Comparison of ENCODE assay signal across 16 cellular contexts in the genomic region with DNA sequence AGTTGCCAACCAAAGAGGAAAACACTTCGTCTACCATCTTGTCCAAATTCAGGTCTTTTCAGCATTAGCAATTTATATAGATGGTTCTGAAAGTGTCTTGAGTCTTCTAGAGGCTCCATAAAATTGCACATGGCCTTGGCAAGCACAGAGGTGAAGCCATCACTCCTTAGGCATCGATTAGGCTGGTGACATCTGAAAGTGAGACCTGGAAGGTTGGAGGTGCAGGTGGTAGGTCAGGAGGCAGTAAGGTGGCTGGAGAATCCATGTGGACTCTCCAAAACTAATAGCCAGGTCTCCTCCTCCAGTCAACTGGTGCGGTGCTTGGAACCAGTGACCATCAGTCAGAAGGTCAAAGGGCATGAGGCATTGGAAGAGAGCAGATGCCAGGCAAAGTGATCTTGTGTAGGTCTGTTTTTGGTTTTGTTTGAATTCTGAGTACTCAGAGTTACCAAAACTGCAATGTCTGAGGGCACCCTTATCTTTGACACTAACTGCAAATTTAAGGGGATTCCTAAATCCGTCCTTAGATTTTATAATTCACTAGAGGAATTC. TPM values are rescaled to one million over a fixed set of nuclear protein-coding genes. Genes with fewer than 3 reads are reported as not detected.
DNase-seq lines count a peak whose midpoint lies in the region; ATAC-seq and TF ChIP-seq lines count a peak whose summit lies in the region.
"Had no signal": no experiment of that assay in that cellular context is flagged by ENCODE, and none has a peak within 500 bp of the region (broad histone marks: within the 10 kb centered on the region; RNA-seq: fewer than 3 reads in every experiment).

No MANE protein-coding gene starts in this region.

- H3K4me1 Mint-ChIP-seq in endothelial cell (ENCODE audit: unreplicated experiment), result no peaks in the 10 kb centered on the region
- no peaks in the 10 kb centered on the region for H3K4me1 Mint-ChIP-seq in neural crest cell
- H3K4me1 Mint-ChIP-seq in T-helper 17 cell, result peaks cover 3% of the 10 kb centered on the region
- H3K4me1 Mint-ChIP-seq in CD8-positive, alpha-beta T cell (ENCODE audit: low read depth), result no peaks in the 10 kb centered on the region
- H3K4me1 Mint-ChIP-seq: CD4-positive, CD25-positive, alpha-beta regulatory T cell had no signal

- H3K27me3 ChIP-seq in heart right ventricle (no peaks in the 10 kb centered on the region), right cardiac atrium (ENCODE audit: control insufficient read depth, insufficient read depth) (no peaks in the 10 kb centered on the region)
- H3K27me3 ChIP-seq in CD8-positive, alpha-beta T cell (ENCODE audit: insufficient read depth, low read length), result no peaks in the 10 kb centered on the region
- H3K27me3 ChIP-seq: BLaER1 had no signal

- H3K9me3 ChIP-seq in heart right ventricle, result peaks cover 0 to 9% (median 0%) of the 10 kb centered on the region in 11 donors
- no peaks in the 10 kb centered on the region for H3K9me3 ChIP-seq in right cardiac atrium (ENCODE audit: control insufficient read depth, low read length)
- no peaks in the 10 kb centered on the region for H3K9me3 ChIP-seq in T-helper 17 cell (ENCODE audit: control insufficient read depth, low read length, poor library complexity, severe bottlenecking)
- H3K9me3 ChIP-seq in CD8-positive, alpha-beta T cell (ENCODE audit: low read length), result no peaks in the 10 kb centered on the region

- H3K4me1 ChIP-seq in heart right ventricle (peaks cover 9 to 27% (median 23%) of the 10 kb centered on the region in 9 donors), right cardiac atrium (ENCODE audit: control insufficient read depth, insufficient read depth, low read length) (peaks cover 12% of the 10 kb centered on the region)
- no peaks in the 10 kb centered on the region for H3K4me1 ChIP-seq in CD8-positive, alpha-beta T cell (ENCODE audit: insufficient read depth, low read length)
- H3K4me1 ChIP-seq: BLaER1 had no signal

- DNase-seq in heart right ventricle, result no peak
- DNase-seq in right cardiac atrium, result no peak
- DNase-seq in endothelial cell (ENCODE audit: low spot score), result no peak
- DNase-seq in neural crest cell (ENCODE audit: low read depth, low spot score), result no peak
- DNase-seq in T-helper 17 cell, result no peak
- DNase-seq in CD8-positive, alpha-beta T cell, result no peak
- DNase-seq: 8988T; AML-193; Calu3; CD4-positive, CD25-positive, alpha-beta regulatory T cell; DMS 273 treated with DMSO at 0.1 percent for 48 hours; GM23248; IMR-90 had no signal

- H3K27ac Mint-ChIP-seq in endothelial cell (ENCODE audit: unreplicated experiment), result peak overlapping the region; percentile 44
- peak overlapping the region; percentile 14 for H3K27ac Mint-ChIP-seq in neural crest cell (ENCODE audit: unreplicated experiment)
- no peak overlapping the region for H3K27ac Mint-ChIP-seq in T-helper 17 cell
- no peak overlapping the region for H3K27ac Mint-ChIP-seq in CD8-positive, alpha-beta T cell
- H3K27ac Mint-ChIP-seq: CD4-positive, CD25-positive, alpha-beta regulatory T cell had no signal

- H3K4me3 ChIP-seq in heart right ventricle (no peak overlapping the region), right cardiac atrium (ENCODE audit: low read length) (no peak overlapping the region)
- H3K4me3 ChIP-seq in CD8-positive, alpha-beta T cell (ENCODE audit: low read depth, low read length), result no peak overlapping the region
- H3K4me3 ChIP-seq: BLaER1, GM23248 had no signal

- H3K4me3 Mint-ChIP-seq in endothelial cell (ENCODE audit: unreplicated experiment), result no peak overlapping the region
- no peak overlapping the region for H3K4me3 Mint-ChIP-seq in neural crest cell
- H3K4me3 Mint-ChIP-seq in T-helper 17 cell, result no peak overlapping the region
- no peak overlapping the region for H3K4me3 Mint-ChIP-seq in CD8-positive, alpha-beta T cell
- H3K4me3 Mint-ChIP-seq: CD4-positive, CD25-positive, alpha-beta regulatory T cell had no signal

- peaks cover 4% of the 10 kb centered on the region for H3K36me3 Mint-ChIP-seq in endothelial cell (ENCODE audit: low read depth, unreplicated experiment)
- H3K36me3 Mint-ChIP-seq in neural crest cell (ENCODE audit: low read depth), result peaks cover 8% of the 10 kb centered on the region
- H3K36me3 Mint-ChIP-seq in T-helper 17 cell (ENCODE audit: low read depth), result no peaks in the 10 kb centered on the region
- no peaks in the 10 kb centered on the region for H3K36me3 Mint-ChIP-seq in CD8-positive, alpha-beta T cell
- H3K36me3 Mint-ChIP-seq: CD4-positive, CD25-positive, alpha-beta regulatory T cell had no signal

- intact Hi-C loops in heart right ventricle (cut with DNase I), result no loop called here
- intact Hi-C loops in right cardiac atrium (cut with DNase I), result no loop called here
- intact Hi-C loops in CD8-positive, alpha-beta T cell (cut with DNase I, micrococcal nuclease), result no loop called here

- H3K9me3 Mint-ChIP-seq in endothelial cell (ENCODE audit: unreplicated experiment), result peaks cover 13% of the 10 kb centered on the region
- H3K9me3 Mint-ChIP-seq in neural crest cell, result peaks cover 18% of the 10 kb centered on the region
- H3K9me3 Mint-ChIP-seq in CD8-positive, alpha-beta T cell, result peaks cover 14% of the 10 kb centered on the region

- H3K27ac ChIP-seq in heart right ventricle, result peak overlapping the region in 7 of 10 donors; percentile 54 to 83 (median 76)
- no peak overlapping the region for H3K27ac ChIP-seq in right cardiac atrium (ENCODE audit: low read length)
- H3K27ac ChIP-seq in CD8-positive, alpha-beta T cell (ENCODE audit: low read depth, low read length), result no peak overlapping the region
- H3K27ac ChIP-seq: BLaER1, GM23248 had no signal

- TF ChIP-seq CTCF in heart right ventricle (IDR thresholded peaks at IDR 0.05) (no peak), endothelial cell (IDR thresholded peaks at IDR 0.05; ENCODE audit: unreplicated experiment) (no peak), neural crest cell (conservative IDR thresholded peaks at IDR 0.05) (no peak)
- TF ChIP-seq CTCF in CD8-positive, alpha-beta T cell (IDR thresholded peaks at IDR 0.05), result no peak

- no peak for ATAC-seq in heart right ventricle
- no peak for ATAC-seq in right cardiac atrium
- ATAC-seq in HG02763 (IDR thresholded peaks at IDR 0.05; ENCODE audit: unreplicated experiment), result no peak
- ATAC-seq in T-helper 17 cell, result no peak
- ATAC-seq in CD8-positive, alpha-beta T cell, result no peak

- no peaks in the 10 kb centered on the region for H3K36me3 ChIP-seq in heart right ventricle
- H3K36me3 ChIP-seq in CD8-positive, alpha-beta T cell (ENCODE audit: insufficient read depth, low read length), result no peaks in the 10 kb centered on the region
- H3K36me3 ChIP-seq: BLaER1 had no signal

- whole genome bisulfite sequencing in heart right ventricle, 2 donors, result 70 to 95% methylated on average over 4 of the region's 4 CpGs
- 71% methylated on average over 4 of the region's 4 CpGs for WGBS in right cardiac atrium

- H3K27me3 Mint-ChIP-seq in endothelial cell (ENCODE audit: unreplicated experiment), result no peaks in the 10 kb centered on the region
- H3K27me3 Mint-ChIP-seq in neural crest cell (ENCODE audit: low read depth), result no peaks in the 10 kb centered on the region
- H3K27me3 Mint-ChIP-seq in T-helper 17 cell, result no peaks in the 10 kb centered on the region
- H3K27me3 Mint-ChIP-seq in CD8-positive, alpha-beta T cell (ENCODE audit: low read depth), result no peaks in the 10 kb centered on the region
- H3K27me3 Mint-ChIP-seq: CD4-positive, CD25-positive, alpha-beta regulatory T cell had no signal

- CTCF ChIA-PET in CD8-positive, alpha-beta T cell (lab: Charles Lee), result no interaction called here

- POLR2A ChIA-PET in CD8-positive, alpha-beta T cell (lab: Charles Lee), result no interaction called here

RNA-seq across cellular contexts. Expression of gene APOL2, which starts 6.6 kb away (rescaled TPM):
- total RNA-seq in heart right ventricle (100 to 1,000 TPM in 1 of 10 donors, 10 to 100 TPM in 9; 30.9 to 215 (median 53.3) TPM), right cardiac atrium (10 to 100 TPM; 39.9 to 54.8 (median 42.9) TPM), endothelial cell (ENCODE audit: unreplicated experiment) (55.3 TPM), neural crest cell (14.2 and 15.7 TPM in 2 replicates), T-helper 17 cell (10 to 100 TPM; 36.9 to 42.9 TPM)
- polyA plus RNA-seq in heart right ventricle (10 to 100 TPM; 28.6 to 55.5 TPM), right cardiac atrium (29.1 TPM)
- total RNA-seq in CD8-positive, alpha-beta T cell, result 10 to 100 TPM; 17.4 to 18.2 TPM

RNA-seq across cellular contexts. Expression of gene APOL1, which starts 7.1 kb away (rescaled TPM):
- total RNA-seq in heart right ventricle (100 to 1,000 TPM in 1 of 10 donors, 10 to 100 TPM in 8, 1 to 10 TPM in 1; 9.8 to 121 (median 16.4) TPM), right cardiac atrium (10 to 100 TPM; 14.0 to 29.8 (median 16.9) TPM), endothelial cell (ENCODE audit: unreplicated experiment) (2.5 TPM), neural crest cell (not detected in 2 replicates), T-helper 17 cell (10 to 100 TPM; 12.5 to 15.0 TPM)
- polyA plus RNA-seq in heart right ventricle (10 to 100 TPM; 18.3 to 18.7 TPM), right cardiac atrium (13.6 TPM)
- 1 to 10 TPM; 5.0 to 5.3 TPM for total RNA-seq in CD8-positive, alpha-beta T cell

RNA-seq across cellular contexts. Expression of gene APOL4, which starts 44.3 kb away (rescaled TPM):
- total RNA-seq in heart right ventricle (10 to 100 TPM in 2 of 10 donors, 1 to 10 TPM in 7, not detected in 1; 1.6 to 22.6 (median 4.9) TPM), right cardiac atrium (1 to 10 TPM in 3 of 4 donors, not detected in 1; 3.1 to 7.4 (median 7.2) TPM), endothelial cell (ENCODE audit: unreplicated experiment) (4.4 TPM), neural crest cell (not detected in 2 replicates), T-helper 17 cell (under 1 TPM in 1 of 2 donors, not detected in 1; 0.22 TPM)
- polyA plus RNA-seq in heart right ventricle (1 to 10 TPM; 3.6 to 4.2 TPM), right cardiac atrium (3.8 TPM)
- not detected for total RNA-seq in CD8-positive, alpha-beta T cell
- total RNA-seq: CD4-positive, CD25-positive, alpha-beta regulatory T cell; Daoy; GM23248; IMR-90 had no signal
- polyA plus RNA-seq: CD4-positive, CD25-positive, alpha-beta regulatory T cell; GM23248 had no signal

Comparison
In these comparisons a context has a peak if more than half of its experiments do, and no peak if none do; other contexts are left out.
1. H3K27ac ChIP-seq: peak in heart right ventricle (7 of 10); none in right cardiac atrium (single experiment) and CD8-positive, alpha-beta T cell (single experiment).
2. H3K27ac Mint-ChIP-seq: peak in endothelial cell (single experiment) and neural crest cell (single experiment); none in T-helper 17 cell (single experiment) and CD8-positive, alpha-beta T cell (single experiment).